9 cellular contexts compared by ENCODE assay signal in the genomic region with DNA sequence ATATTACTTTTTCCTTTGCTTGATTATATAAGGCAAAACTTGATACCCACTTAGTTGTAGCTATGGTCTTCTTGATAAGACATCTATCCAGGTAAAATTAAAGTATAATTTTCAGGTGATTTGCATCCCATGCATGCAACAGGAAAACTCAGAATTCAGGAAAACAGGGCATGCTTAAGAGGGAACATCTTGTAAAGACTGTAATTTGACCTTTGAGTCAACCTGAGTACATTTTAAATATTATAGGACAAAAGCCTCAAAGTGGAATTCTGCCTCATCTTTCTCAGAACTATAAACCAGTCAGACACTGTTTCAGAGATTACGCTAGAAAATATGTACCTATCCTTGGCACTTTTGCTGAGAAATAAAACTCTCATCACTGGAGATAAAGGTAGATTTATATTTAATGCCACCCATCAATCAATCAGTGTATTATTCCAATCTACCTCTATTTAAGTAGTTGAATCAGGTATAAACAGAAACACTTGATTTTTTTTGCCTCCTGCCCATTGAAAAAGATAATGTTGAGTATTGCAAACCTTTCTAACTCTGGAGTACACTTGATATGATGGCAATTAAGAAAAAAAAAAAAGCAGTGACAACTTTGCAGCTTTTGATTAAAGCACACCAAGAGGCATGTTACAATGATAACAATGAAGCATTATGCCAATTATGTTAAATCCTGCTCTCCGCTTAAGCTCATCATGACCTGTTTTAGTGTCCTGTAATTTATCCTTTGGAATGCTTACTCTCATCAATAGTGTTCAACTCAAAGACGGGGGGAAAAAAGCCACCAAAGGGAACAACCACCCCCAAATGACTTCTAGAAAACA.
DNase-seq lines count a peak whose midpoint lies in the region; ATAC-seq and TF ChIP-seq lines count a peak whose summit lies in the region.
"Had no signal": no experiment of that assay in that cellular context is flagged by ENCODE, and none has a peak within 500 bp of the region (broad histone marks: within the 10 kb centered on the region; RNA-seq: fewer than 3 reads in every experiment).

No MANE protein-coding gene starts in this region.

- H3K27ac Mint-ChIP-seq in stimulated activated effector memory CD8-positive, alpha-beta T cell treated with anti-CD3 and anti-CD28 coated beads, Interleukin-12 subunit alpha, Interleukin-12 subunit beta, amount 100 ng/mL, for 72 hours, result peak overlapping the region; percentile 98

- TF ChIP-seq CTCF in VCaP (conservative IDR thresholded peaks at IDR 0.05), result no peak

- DNase-seq in NCI-H1417 (lab: John Stamatoyannopoulos, UW), result peak in 2 of 3 experiments; percentile 20 to 42
- no peak for DNase-seq in NCI-H1417 treated with DMSO at 0.1 percent for 48 hours (lab: John Stamatoyannopoulos, UW)
- DNase-seq in glomerular visceral epithelial cell (ENCODE audit: extremely low spot score), result peak; percentile 23
- no peak for DNase-seq in stimulated activated effector memory CD8-positive, alpha-beta T cell treated with anti-CD3 and anti-CD28 coated beads, Interleukin-12 subunit alpha, Interleukin-12 subunit beta, amount 100 ng/mL, for 72 hours (ENCODE audit: low spot score in 2 of 2)
- DNase-seq in NCI-H1436 (lab: John Stamatoyannopoulos, UW), result no peak
- DNase-seq in activated CD4-positive, alpha-beta T cell treated with anti-CD3 and anti-CD28 coated beads for 4 hours, result no peak

- H3K36me3 Mint-ChIP-seq in stimulated activated effector memory CD8-positive, alpha-beta T cell treated with anti-CD3 and anti-CD28 coated beads, Interleukin-12 subunit alpha, Interleukin-12 subunit beta, amount 100 ng/mL, for 72 hours, result peaks cover 56% of the 10 kb centered on the region

- no peak for ATAC-seq in stimulated activated effector memory CD8-positive, alpha-beta T cell treated with anti-CD3 and anti-CD28 coated beads, Interleukin-12 subunit alpha, Interleukin-12 subunit beta, amount 100 ng/mL, for 72 hours
- ATAC-seq in HG02759 (IDR thresholded peaks at IDR 0.05; ENCODE audit: unreplicated experiment), result no peak

- H3K27ac ChIP-seq in VCaP, result peak overlapping the region; percentile 99
- H3K27ac ChIP-seq: C4-2B had no signal

- no peaks in the 10 kb centered on the region for H3K9me3 Mint-ChIP-seq in stimulated activated effector memory CD8-positive, alpha-beta T cell treated with anti-CD3 and anti-CD28 coated beads, Interleukin-12 subunit alpha, Interleukin-12 subunit beta, amount 100 ng/mL, for 72 hours

- H3K4me1 Mint-ChIP-seq in stimulated activated effector memory CD8-positive, alpha-beta T cell treated with anti-CD3 and anti-CD28 coated beads, Interleukin-12 subunit alpha, Interleukin-12 subunit beta, amount 100 ng/mL, for 72 hours, result peaks cover 54% of the 10 kb centered on the region

- H3K4me3 Mint-ChIP-seq in stimulated activated effector memory CD8-positive, alpha-beta T cell treated with anti-CD3 and anti-CD28 coated beads, Interleukin-12 subunit alpha, Interleukin-12 subunit beta, amount 100 ng/mL, for 72 hours, result peak overlapping the region; percentile 98

Comparison
In these comparisons a context has a peak if more than half of its experiments do, and no peak if none do; other contexts are left out.
1. DNase-seq: peak in NCI-H1417 (2 of 3) and glomerular visceral epithelial cell (single experiment); none in NCI-H1417 treated with DMSO at 0.1 percent for 48 hours (single experiment), stimulated activated effector memory CD8-positive, alpha-beta T cell treated with anti-CD3 and anti-CD28 coated beads, Interleukin-12 subunit alpha, Interleukin-12 subunit beta, amount 100 ng/mL, for 72 hours (0 of 2), NCI-H1436 (single experiment) and activated CD4-positive, alpha-beta T cell treated with anti-CD3 and anti-CD28 coated beads for 4 hours (0 of 2).